11 cellular contexts compared by ENCODE assay signal in the genomic region with DNA sequence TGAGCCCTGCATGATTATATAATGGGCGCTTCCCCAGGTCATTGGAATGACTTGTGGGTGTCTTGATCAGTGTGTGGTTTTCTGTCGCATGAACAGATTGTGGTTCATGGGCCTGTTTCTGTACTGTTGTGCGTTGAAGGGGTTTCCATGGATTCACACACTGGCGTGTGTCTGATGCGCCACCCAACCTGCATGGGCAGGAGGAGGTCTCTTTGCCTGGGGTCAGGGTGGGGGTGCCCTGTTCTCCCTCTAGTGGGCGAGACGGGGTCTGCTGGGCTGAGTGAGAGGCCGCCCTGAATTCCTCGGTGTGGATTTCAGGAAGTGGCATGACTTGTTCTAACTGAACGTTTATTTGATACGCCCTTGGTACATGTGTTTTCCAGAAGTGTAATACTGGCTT. TPM values are rescaled to one million over a fixed set of nuclear protein-coding genes. Genes with fewer than 3 reads are reported as not detected.
DNase-seq lines count a peak whose midpoint lies in the region; ATAC-seq and TF ChIP-seq lines count a peak whose summit lies in the region.
"Not testable (repeated sequence)": the region's sequence is repeated elsewhere in the genome, so short reads cannot be mapped to it uniquely, and the experiment has no call there.
"Had no signal": no experiment of that assay in that cellular context is flagged by ENCODE, and none has a peak within 500 bp of the region (broad histone marks: within the 10 kb centered on the region; RNA-seq: fewer than 3 reads in every experiment).

No MANE protein-coding gene starts in this region.

- TF ChIP-seq CTCF in BE2C (IDR thresholded peaks at IDR 0.05; ENCODE audit: low read depth, low read length), result peak; percentile 20
- not testable (repeated sequence) for TF ChIP-seq CTCF in HCT116 (IDR thresholded peaks at IDR 0.05 in 2 of 3, conservative IDR thresholded peaks at IDR 0.05 in 1 of 3; ENCODE audit: borderline replicate concordance in 1 of 3, insufficient read depth in 1 of 3, low read depth in 2 of 3, low read length in 2 of 3); Panc1 (IDR thresholded peaks at IDR 0.05)
- TF ChIP-seq CTCF in brain microvascular endothelial cell (IDR thresholded peaks at IDR 0.05; ENCODE audit: low read depth, low read length, missing control alignments), result peak; percentile 9
- peak; percentile 12 for TF ChIP-seq CTCF in foreskin keratinocyte (conservative IDR thresholded peaks at IDR 0.05)
- TF ChIP-seq CTCF in retinal pigment epithelial cell (conservative IDR thresholded peaks at IDR 0.05; ENCODE audit: low read depth, low read length), result peak; percentile 19

- RAD21 ChIA-PET in HCT116 (lab: Charles Lee; ENCODE audit: low non-redundant PET in 1 of 2, low total read pairs in 2 of 2, uncharacterized antibody in 2 of 2, unreplicated experiment in 2 of 2), result not testable (repeated sequence)

- CTCF ChIA-PET in HCT116 (lab: Charles Lee); Panc1 (lab: Charles Lee); activated CD4-positive, alpha-beta memory T cell treated with anti-CD3 and anti-CD28 coated beads for 36 hours (lab: Charles Lee): not testable (repeated sequence)

- not testable (repeated sequence) for H3K4me3 Mint-ChIP-seq in activated CD4-positive, alpha-beta memory T cell treated with anti-CD3 and anti-CD28 coated beads for 36 hours; memory B cell

- in situ Hi-C loops in Panc1 (cut with HindIII; ENCODE audit: low pct_unique_long_range_greater_than_20kb, low sequenced_read_pairs); brain microvascular endothelial cell (cut with HindIII; ENCODE audit: low pct_ligation_motif_present, low sequenced_read_pairs): not testable (repeated sequence)

- not testable (repeated sequence) for H3K36me3 Mint-ChIP-seq in activated CD4-positive, alpha-beta memory T cell treated with anti-CD3 and anti-CD28 coated beads for 36 hours; memory B cell

- not testable (repeated sequence) for H3K9me2 ChIP-seq in HCT116 (ENCODE audit: insufficient read depth)

- H3K4me3 ChIP-seq in BE2C (ENCODE audit: low read depth, low read length); HCT116 (replicated peaks in 1 of 2; ENCODE audit: low read depth in 1 of 2, low read length in 2 of 2); Panc1 (ENCODE audit: low read depth in 2 of 2, low read length in 2 of 2); brain microvascular endothelial cell (ENCODE audit: low read depth, low read length); retinal pigment epithelial cell (ENCODE audit: low read length): not testable (repeated sequence)

- intact Hi-C loops in HCT116 (cut with micrococcal nuclease); Panc1 (cut with micrococcal nuclease; ENCODE audit: unreplicated experiment); activated CD4-positive, alpha-beta memory T cell treated with anti-CD3 and anti-CD28 coated beads for 36 hours (cut with micrococcal nuclease): not testable (repeated sequence)

- H4K20me1 ChIP-seq in HCT116 (ENCODE audit: insufficient read depth), result not testable (repeated sequence)

- ATAC-seq in HCT116 (peak; percentile 77), Panc1 (0 out of 2 replicates have a peak, but pooled peaks have one; percentile 27), foreskin keratinocyte (peak; percentile 68), memory B cell (ENCODE audit: low read depth) (peak; percentile 70)

- H3K27ac Mint-ChIP-seq in activated CD4-positive, alpha-beta memory T cell treated with anti-CD3 and anti-CD28 coated beads for 36 hours; memory B cell: not testable (repeated sequence)

- not testable (repeated sequence) for TF ChIP-seq RAD21 in HCT116 (IDR thresholded peaks at IDR 0.05; ENCODE audit: low read depth)

- not testable (repeated sequence) for BruUV-seq in HCT116 (replicated peaks; lab: Mats Ljungman, UMichigan); Panc1 (replicated peaks; lab: Mats Ljungman, UMichigan)

- H2AFZ ChIP-seq in HCT116 (ENCODE audit: low read depth, low read length, poor library complexity, severe bottlenecking), result not testable (repeated sequence)

- H3K36me3 ChIP-seq in BE2C; HCT116 (ENCODE audit: control insufficient read depth in 1 of 2, insufficient read depth in 2 of 2, low read length in 2 of 2); Panc1 (ENCODE audit: control insufficient read depth, insufficient read depth, low read length); brain microvascular endothelial cell (replicated peaks): not testable (repeated sequence)

- POLR2A ChIA-PET in HCT116 (lab: Charles Lee); Panc1 (lab: Charles Lee); activated CD4-positive, alpha-beta memory T cell treated with anti-CD3 and anti-CD28 coated beads for 36 hours (lab: Charles Lee): not testable (repeated sequence)

- H3K9ac ChIP-seq in HCT116 (ENCODE audit: low read length), result not testable (repeated sequence)

- H3K4me2 ChIP-seq in HCT116 (ENCODE audit: low read length), result not testable (repeated sequence)

- not testable (repeated sequence) for H3K27me3 Mint-ChIP-seq in activated CD4-positive, alpha-beta memory T cell treated with anti-CD3 and anti-CD28 coated beads for 36 hours; memory B cell

- H3K79me2 ChIP-seq in HCT116 (ENCODE audit: insufficient read depth, low read length), result not testable (repeated sequence)

- peak; percentile 39 for DNase-seq in BE2C
- DNase-seq in HCT116 (ENCODE audit: low read depth, low spot score); Panc1 (ENCODE audit: low read depth, low spot score); brain microvascular endothelial cell; foreskin keratinocyte; memory B cell (ENCODE audit: low spot score in 2 of 2); retinal pigment epithelial cell (ENCODE audit: low read depth): not testable (repeated sequence)
- peak; percentile 32 for DNase-seq in activated CD4-positive, alpha-beta memory T cell treated with anti-CD3 and anti-CD28 coated beads for 36 hours

- not testable (repeated sequence) for H3K4me1 ChIP-seq in BE2C; HCT116 (ENCODE audit: control insufficient read depth in 1 of 2, insufficient read depth in 2 of 2, low read length in 2 of 2); Panc1 (ENCODE audit: control insufficient read depth, insufficient read depth, low read length); foreskin keratinocyte

- H3K27ac ChIP-seq in HCT116 (ENCODE audit: low read depth, low read length); Panc1 (ENCODE audit: low read length); brain microvascular endothelial cell; foreskin keratinocyte: not testable (repeated sequence)

- H3K27me3 ChIP-seq in BE2C; HCT116 (ENCODE audit: insufficient read depth, low read length); Panc1 (ENCODE audit: control insufficient read depth, insufficient read depth, low read length); brain microvascular endothelial cell (replicated peaks); foreskin keratinocyte: not testable (repeated sequence)

- TF ChIP-seq POLR2A in HCT116 (IDR thresholded peaks at IDR 0.05; ENCODE audit: borderline replicate concordance, extremely low read depth, insufficient read depth, insufficient read length), result not testable (repeated sequence)

- H3K4me1 Mint-ChIP-seq in activated CD4-positive, alpha-beta memory T cell treated with anti-CD3 and anti-CD28 coated beads for 36 hours (ENCODE audit: low read depth); memory B cell: not testable (repeated sequence)

- not testable (repeated sequence) for H3K9me3 Mint-ChIP-seq in activated CD4-positive, alpha-beta memory T cell treated with anti-CD3 and anti-CD28 coated beads for 36 hours; memory B cell

- H3K9me3 ChIP-seq in BE2C; HCT116 (ENCODE audit: control insufficient read depth in 1 of 2, insufficient read depth in 1 of 2, low read depth in 1 of 2, low read length in 2 of 2); Panc1 (ENCODE audit: control insufficient read depth, insufficient read depth, low read depth, low read length): not testable (repeated sequence)

RNA-seq across cellular contexts. Expression of gene PDPK1, which starts 42.3 kb away (rescaled TPM):
- 52.4 TPM for polyA plus RNA-seq in BE2C (2012; ENCODE audit: insufficient read depth, insufficient read length, low read depth)
- total RNA-seq in HCT116 (2021; ENCODE audit: unreplicated experiment), result 36.1 TPM
- 12.3 and 20.8 TPM in 2 replicates for polyA plus RNA-seq in HCT116 (2012)
- total RNA-seq in Panc1 (2021; ENCODE audit: unreplicated experiment), result 43.2 TPM
- 19.8 TPM for polyA plus RNA-seq in Panc1 (2012; ENCODE audit: insufficient read length)
- total RNA-seq in activated CD4-positive, alpha-beta memory T cell treated with anti-CD3 and anti-CD28 coated beads for 36 hours, result 10 to 100 TPM; 42.5 to 42.9 TPM
- total RNA-seq in foreskin keratinocyte, result 17.6 and 19.4 TPM in 2 replicates
- polyA plus RNA-seq in foreskin keratinocyte, result 4.2 and 4.7 TPM in 2 replicates

RNA-seq across cellular contexts. Expression of gene CEMP1, which starts 48.9 kb away (rescaled TPM):
- 4.7 TPM for polyA plus RNA-seq in BE2C (2012; ENCODE audit: insufficient read depth, insufficient read length, low read depth)
- 0.32 TPM for total RNA-seq in HCT116 (2021; ENCODE audit: unreplicated experiment)
- 2.0 and 3.8 TPM in 2 replicates for polyA plus RNA-seq in HCT116 (2012)
- not detected for total RNA-seq in Panc1 (2021; ENCODE audit: unreplicated experiment)
- polyA plus RNA-seq in Panc1 (2012; ENCODE audit: insufficient read length), result 9.1 TPM
- total RNA-seq in activated CD4-positive, alpha-beta memory T cell treated with anti-CD3 and anti-CD28 coated beads for 36 hours, result not detected
- not detected in 2 replicates for total RNA-seq in foreskin keratinocyte
- not detected in 2 replicates for polyA plus RNA-seq in foreskin keratinocyte
- total RNA-seq: MCF 10A, osteoblast, sciatic nerve had no signal

RNA-seq across cellular contexts. Expression of gene AMDHD2, which starts 60.0 kb away (rescaled TPM):
- 39.4 TPM for polyA plus RNA-seq in BE2C (2012; ENCODE audit: insufficient read depth, insufficient read length, low read depth)
- 42.9 TPM for total RNA-seq in HCT116 (2021; ENCODE audit: unreplicated experiment)
- 12.6 and 16.4 TPM in 2 replicates for polyA plus RNA-seq in HCT116 (2012)
- 87.5 TPM for total RNA-seq in Panc1 (2021; ENCODE audit: unreplicated experiment)
- 56.9 TPM for polyA plus RNA-seq in Panc1 (2012; ENCODE audit: insufficient read length)
- 10 to 100 TPM; 28.3 to 30.5 TPM for total RNA-seq in activated CD4-positive, alpha-beta memory T cell treated with anti-CD3 and anti-CD28 coated beads for 36 hours
- total RNA-seq in foreskin keratinocyte, result 19.0 and 20.5 TPM in 2 replicates
- polyA plus RNA-seq in foreskin keratinocyte, result 17.5 and 20.7 TPM in 2 replicates

Comparison
In these comparisons a context has a peak if more than half of its experiments do, and no peak if none do; other contexts are left out.
1. ATAC-seq: peak in every context shown above with its lines; median percentile 77 in HCT116; 70 in memory B cell; 68 in foreskin keratinocyte; 27 in Panc1.